In the genomic region with DNA sequence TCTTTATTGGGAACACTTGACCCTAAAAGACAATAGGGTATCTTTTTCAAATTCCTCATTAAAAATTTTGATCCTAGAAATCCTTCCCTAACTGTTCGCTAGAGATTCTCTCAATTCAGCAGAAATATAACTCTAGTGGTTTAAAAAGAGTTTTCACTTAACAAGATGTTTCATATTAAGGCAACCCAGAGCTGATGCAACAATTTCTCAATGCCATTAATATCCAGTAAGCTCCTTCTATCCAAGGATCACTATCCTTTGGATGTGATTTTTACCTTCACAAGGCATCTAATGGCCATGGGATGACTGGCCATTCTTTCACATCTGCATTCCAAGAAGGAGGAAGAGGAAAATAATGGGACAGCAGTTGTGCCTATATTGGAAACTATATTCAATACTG, we compare ENCODE assay signal across 1 cellular context.
TF ChIP-seq lines count a peak whose summit lies in the region.

No MANE protein-coding gene starts in this region.

TF ChIP-seq in GM23338, 12 proteins besides CTCF, POLR2A, EP300 and RAD21 (continued from another document):
- TF ChIP-seq, protein P1, sequence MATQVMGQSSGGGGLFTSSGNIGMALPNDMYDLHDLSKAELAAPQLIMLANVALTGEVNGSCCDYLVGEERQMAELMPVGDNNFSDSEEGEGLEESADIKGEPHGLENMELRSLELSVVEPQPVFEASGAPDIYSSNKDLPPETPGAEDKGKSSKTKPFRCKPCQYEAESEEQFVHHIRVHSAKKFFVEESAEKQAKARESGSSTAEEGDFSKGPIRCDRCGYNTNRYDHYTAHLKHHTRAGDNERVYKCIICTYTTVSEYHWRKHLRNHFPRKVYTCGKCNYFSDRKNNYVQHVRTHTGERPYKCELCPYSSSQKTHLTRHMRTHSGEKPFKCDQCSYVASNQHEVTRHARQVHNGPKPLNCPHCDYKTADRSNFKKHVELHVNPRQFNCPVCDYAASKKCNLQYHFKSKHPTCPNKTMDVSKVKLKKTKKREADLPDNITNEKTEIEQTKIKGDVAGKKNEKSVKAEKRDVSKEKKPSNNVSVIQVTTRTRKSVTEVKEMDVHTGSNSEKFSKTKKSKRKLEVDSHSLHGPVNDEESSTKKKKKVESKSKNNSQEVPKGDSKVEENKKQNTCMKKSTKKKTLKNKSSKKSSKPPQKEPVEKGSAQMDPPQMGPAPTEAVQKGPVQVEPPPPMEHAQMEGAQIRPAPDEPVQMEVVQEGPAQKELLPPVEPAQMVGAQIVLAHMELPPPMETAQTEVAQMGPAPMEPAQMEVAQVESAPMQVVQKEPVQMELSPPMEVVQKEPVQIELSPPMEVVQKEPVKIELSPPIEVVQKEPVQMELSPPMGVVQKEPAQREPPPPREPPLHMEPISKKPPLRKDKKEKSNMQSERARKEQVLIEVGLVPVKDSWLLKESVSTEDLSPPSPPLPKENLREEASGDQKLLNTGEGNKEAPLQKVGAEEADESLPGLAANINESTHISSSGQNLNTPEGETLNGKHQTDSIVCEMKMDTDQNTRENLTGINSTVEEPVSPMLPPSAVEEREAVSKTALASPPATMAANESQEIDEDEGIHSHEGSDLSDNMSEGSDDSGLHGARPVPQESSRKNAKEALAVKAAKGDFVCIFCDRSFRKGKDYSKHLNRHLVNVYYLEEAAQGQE (IDR thresholded peaks at IDR 0.05; ENCODE audit: unreplicated experiment): no peak
- TF ChIP-seq STAT1 (IDR thresholded peaks at IDR 0.05; ENCODE audit: unreplicated experiment): no peak
- no peak for TF ChIP-seq ETS1 (IDR thresholded peaks at IDR 0.05)
- no peak for TF ChIP-seq ZNF331 (CRISPR knock-in tag; IDR thresholded peaks at IDR 0.05; ENCODE audit: low read depth)
- no peak for TF ChIP-seq CREB1 (CRISPR knock-in tag; IDR thresholded peaks at IDR 0.05; ENCODE audit: low read depth)
- TF ChIP-seq EZH2phosphoT487 (IDR thresholded peaks at IDR 0.05; ENCODE audit: unreplicated experiment): no peak
- no peak for TF ChIP-seq POLR2AphosphoS5 (IDR thresholded peaks at IDR 0.05; ENCODE audit: low read depth)
- no peak for TF ChIP-seq JUNB (IDR thresholded peaks at IDR 0.05; ENCODE audit: unreplicated experiment)
- no peak for TF ChIP-seq ZNF114 (CRISPR knock-in tag; IDR thresholded peaks at IDR 0.05)
- TF ChIP-seq, protein P2, sequence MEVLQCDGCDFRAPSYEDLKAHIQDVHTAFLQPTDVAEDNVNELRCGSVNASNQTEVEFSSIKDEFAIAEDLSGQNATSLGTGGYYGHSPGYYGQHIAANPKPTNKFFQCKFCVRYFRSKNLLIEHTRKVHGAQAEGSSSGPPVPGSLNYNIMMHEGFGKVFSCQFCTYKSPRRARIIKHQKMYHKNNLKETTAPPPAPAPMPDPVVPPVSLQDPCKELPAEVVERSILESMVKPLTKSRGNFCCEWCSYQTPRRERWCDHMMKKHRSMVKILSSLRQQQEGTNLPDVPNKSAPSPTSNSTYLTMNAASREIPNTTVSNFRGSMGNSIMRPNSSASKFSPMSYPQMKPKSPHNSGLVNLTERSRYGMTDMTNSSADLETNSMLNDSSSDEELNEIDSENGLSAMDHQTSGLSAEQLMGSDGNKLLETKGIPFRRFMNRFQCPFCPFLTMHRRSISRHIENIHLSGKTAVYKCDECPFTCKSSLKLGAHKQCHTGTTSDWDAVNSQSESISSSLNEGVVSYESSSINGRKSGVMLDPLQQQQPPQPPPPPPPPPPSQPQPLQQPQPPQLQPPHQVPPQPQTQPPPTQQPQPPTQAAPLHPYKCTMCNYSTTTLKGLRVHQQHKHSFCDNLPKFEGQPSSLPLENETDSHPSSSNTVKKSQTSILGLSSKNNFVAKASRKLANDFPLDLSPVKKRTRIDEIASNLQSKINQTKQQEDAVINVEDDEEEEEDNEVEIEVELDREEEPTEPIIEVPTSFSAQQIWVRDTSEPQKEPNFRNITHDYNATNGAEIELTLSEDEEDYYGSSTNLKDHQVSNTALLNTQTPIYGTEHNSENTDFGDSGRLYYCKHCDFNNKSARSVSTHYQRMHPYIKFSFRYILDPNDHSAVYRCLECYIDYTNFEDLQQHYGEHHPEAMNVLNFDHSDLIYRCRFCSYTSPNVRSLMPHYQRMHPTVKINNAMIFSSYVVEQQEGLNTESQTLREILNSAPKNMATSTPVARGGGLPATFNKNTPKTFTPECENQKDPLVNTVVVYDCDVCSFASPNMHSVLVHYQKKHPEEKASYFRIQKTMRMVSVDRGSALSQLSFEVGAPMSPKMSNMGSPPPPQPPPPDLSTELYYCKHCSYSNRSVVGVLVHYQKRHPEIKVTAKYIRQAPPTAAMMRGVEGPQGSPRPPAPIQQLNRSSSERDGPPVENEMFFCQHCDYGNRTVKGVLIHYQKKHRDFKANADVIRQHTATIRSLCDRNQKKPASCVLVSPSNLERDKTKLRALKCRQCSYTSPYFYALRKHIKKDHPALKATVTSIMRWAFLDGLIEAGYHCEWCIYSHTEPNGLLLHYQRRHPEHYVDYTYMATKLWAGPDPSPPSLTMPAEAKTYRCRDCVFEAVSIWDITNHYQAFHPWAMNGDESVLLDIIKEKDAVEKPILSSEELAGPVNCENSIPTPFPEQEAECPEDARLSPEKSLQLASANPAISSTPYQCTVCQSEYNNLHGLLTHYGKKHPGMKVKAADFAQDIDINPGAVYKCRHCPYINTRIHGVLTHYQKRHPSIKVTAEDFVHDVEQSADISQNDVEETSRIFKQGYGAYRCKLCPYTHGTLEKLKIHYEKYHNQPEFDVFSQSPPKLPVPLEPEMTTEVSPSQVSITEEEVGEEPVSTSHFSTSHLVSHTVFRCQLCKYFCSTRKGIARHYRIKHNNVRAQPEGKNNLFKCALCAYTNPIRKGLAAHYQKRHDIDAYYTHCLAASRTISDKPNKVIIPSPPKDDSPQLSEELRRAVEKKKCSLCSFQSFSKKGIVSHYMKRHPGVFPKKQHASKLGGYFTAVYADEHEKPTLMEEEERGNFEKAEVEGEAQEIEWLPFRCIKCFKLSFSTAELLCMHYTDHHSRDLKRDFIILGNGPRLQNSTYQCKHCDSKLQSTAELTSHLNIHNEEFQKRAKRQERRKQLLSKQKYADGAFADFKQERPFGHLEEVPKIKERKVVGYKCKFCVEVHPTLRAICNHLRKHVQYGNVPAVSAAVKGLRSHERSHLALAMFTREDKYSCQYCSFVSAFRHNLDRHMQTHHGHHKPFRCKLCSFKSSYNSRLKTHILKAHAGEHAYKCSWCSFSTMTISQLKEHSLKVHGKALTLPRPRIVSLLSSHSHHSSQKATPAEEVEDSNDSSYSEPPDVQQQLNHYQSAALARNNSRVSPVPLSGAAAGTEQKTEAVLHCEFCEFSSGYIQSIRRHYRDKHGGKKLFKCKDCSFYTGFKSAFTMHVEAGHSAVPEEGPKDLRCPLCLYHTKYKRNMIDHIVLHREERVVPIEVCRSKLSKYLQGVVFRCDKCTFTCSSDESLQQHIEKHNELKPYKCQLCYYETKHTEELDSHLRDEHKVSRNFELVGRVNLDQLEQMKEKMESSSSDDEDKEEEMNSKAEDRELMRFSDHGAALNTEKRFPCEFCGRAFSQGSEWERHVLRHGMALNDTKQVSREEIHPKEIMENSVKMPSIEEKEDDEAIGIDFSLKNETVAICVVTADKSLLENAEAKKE (CRISPR knock-in tag; IDR thresholded peaks at IDR 0.05): no peak
- TF ChIP-seq EZH2 (IDR thresholded peaks at IDR 0.05; ENCODE audit: low read depth, unreplicated experiment): no peak
